Comparison of ENCODE assay signal across 34 cellular contexts in the genomic region with DNA sequence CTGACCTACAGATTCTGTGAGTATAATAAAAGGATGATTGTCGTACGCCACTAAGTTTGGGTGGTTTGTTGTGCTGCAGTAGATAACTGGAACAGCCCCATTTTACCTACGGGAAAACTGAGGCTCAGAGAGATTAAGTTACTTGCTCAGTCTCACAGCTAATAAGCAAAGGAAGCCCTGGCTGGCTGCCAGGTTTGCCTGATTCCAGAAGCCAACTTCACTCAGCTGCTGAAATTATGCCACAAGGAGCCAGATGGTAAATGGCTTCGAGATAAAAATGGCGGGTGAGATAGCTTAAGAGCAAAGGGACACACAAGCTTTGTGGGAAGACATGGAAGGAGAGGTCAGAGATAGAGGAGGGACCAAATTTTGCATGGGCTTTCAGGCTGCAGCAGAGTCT.
DNase-seq lines count a peak whose midpoint lies in the region; ATAC-seq, FAIRE-seq and TF ChIP-seq lines count a peak whose summit lies in the region.
"Had no signal": no experiment of that assay in that cellular context is flagged by ENCODE, and none has a peak within 500 bp of the region (broad histone marks: within the 10 kb centered on the region; RNA-seq: fewer than 3 reads in every experiment).

No MANE protein-coding gene starts in this region.

- H3K36me3 Mint-ChIP-seq in activated naive CD8-positive, alpha-beta T cell treated with anti-CD3 and anti-CD28 coated beads, Interleukin-2, amount 50 U/mL, for 24 hours (ENCODE audit: low read depth) = no peaks in the 10 kb centered on the region
- H3K36me3 Mint-ChIP-seq: immature natural killer cell; memory B cell; stimulated activated naive B cell treated with anti-CD40 and anti-IgM and Interleukin-4, amounts not matched to agents 10 μg/mL and 1 μg/mL and 100 μg/mL, for 72 hours had no signal

- no peak overlapping the region for H3K4me2 ChIP-seq in HepG2 (ENCODE audit: low read depth, low read length)
- H3K4me2 ChIP-seq: KMS-11 had no signal

- no peak for TF ChIP-seq CTCF in HepG2 (CRISPR knock-in tag; IDR thresholded peaks at IDR 0.05)
- no peak for TF ChIP-seq CTCF in right lobe of liver (IDR thresholded peaks at IDR 0.05)
- no peak for TF ChIP-seq CTCF in coronary artery (IDR thresholded peaks at IDR 0.05)

- H3K4me1 ChIP-seq in HepG2 (ENCODE audit: insufficient read depth, low read length) = no peaks in the 10 kb centered on the region
- no peaks in the 10 kb centered on the region for H3K4me1 ChIP-seq in right lobe of liver
- H3K4me1 ChIP-seq: SJSA1, suprapubic skin, upper lobe of right lung had no signal

- no peak for FAIRE-seq in HepG2 (lab: Jason Lieb, UNC)
- FAIRE-seq: A204.1, colon, H54 had no signal

- H2AFZ ChIP-seq in HepG2 (ENCODE audit: low read length) = no peak overlapping the region

- H3K4me1 Mint-ChIP-seq in activated naive CD8-positive, alpha-beta T cell treated with anti-CD3 and anti-CD28 coated beads, Interleukin-2, amount 50 U/mL, for 24 hours = no peaks in the 10 kb centered on the region
- H3K4me1 Mint-ChIP-seq: activated T-helper 17 cell treated with anti-CD3 and anti-CD28 coated beads, Interleukin-2, amount 50 U/mL, for 72 hours; immature natural killer cell; memory B cell; nephron progenitor cell; stimulated activated naive B cell treated with anti-CD40 and anti-IgM and Interleukin-4, amounts not matched to agents 10 μg/mL and 1 μg/mL and 100 μg/mL, for 72 hours had no signal

- no peaks in the 10 kb centered on the region for H3K9me3 ChIP-seq in HepG2 (ENCODE audit: low read length)
- H3K9me3 ChIP-seq in right lobe of liver = no peaks in the 10 kb centered on the region
- H3K9me3 ChIP-seq: ovary, SJSA1, suprapubic skin, upper lobe of right lung had no signal

- no peak overlapping the region for H3K27ac Mint-ChIP-seq in activated naive CD8-positive, alpha-beta T cell treated with anti-CD3 and anti-CD28 coated beads, Interleukin-2, amount 50 U/mL, for 24 hours
- H3K27ac Mint-ChIP-seq: activated T-helper 17 cell treated with anti-CD3 and anti-CD28 coated beads, Interleukin-2, amount 50 U/mL, for 72 hours; CD4-positive, alpha-beta T cell; immature natural killer cell; memory B cell; nephron progenitor cell; stimulated activated naive B cell treated with anti-CD40 and anti-IgM and Interleukin-4, amounts not matched to agents 10 μg/mL and 1 μg/mL and 100 μg/mL, for 72 hours had no signal

- no peaks in the 10 kb centered on the region for H3K27me3 Mint-ChIP-seq in activated naive CD8-positive, alpha-beta T cell treated with anti-CD3 and anti-CD28 coated beads, Interleukin-2, amount 50 U/mL, for 24 hours
- H3K27me3 Mint-ChIP-seq: activated T-helper 17 cell treated with anti-CD3 and anti-CD28 coated beads, Interleukin-2, amount 50 U/mL, for 72 hours; CD4-positive, alpha-beta T cell had no signal

- TF ChIP-seq RAD21 in HepG2 (CRISPR knock-in tag; IDR thresholded peaks at IDR 0.05) = no peak

- H3K4me3 Mint-ChIP-seq in activated naive CD8-positive, alpha-beta T cell treated with anti-CD3 and anti-CD28 coated beads, Interleukin-2, amount 50 U/mL, for 24 hours = no peak overlapping the region
- H3K4me3 Mint-ChIP-seq: activated T-helper 17 cell treated with anti-CD3 and anti-CD28 coated beads, Interleukin-2, amount 50 U/mL, for 72 hours; CD4-positive, alpha-beta T cell; immature natural killer cell; memory B cell; nephron progenitor cell; stimulated activated naive B cell treated with anti-CD40 and anti-IgM and Interleukin-4, amounts not matched to agents 10 μg/mL and 1 μg/mL and 100 μg/mL, for 72 hours had no signal

- POLR2A ChIA-PET in HepG2 (lab: Yijun Ruan, JAX) = no interaction called here

- WGBS in HepG2 (ENCODE audit: low lambda C conversion rate) = 19% methylated on average over 5 of the region's 5 CpGs
- WGBS in right lobe of liver (ENCODE audit: insufficient coverage, low coverage, low lambda C conversion rate, missing lambda C conversion rate) = 77% methylated on average over 5 of the region's 5 CpGs

- BruUV-seq in HepG2 (replicated peaks; lab: Mats Ljungman, UMichigan) = no TSS peak

- intact Hi-C loops in HepG2 (cut with micrococcal nuclease; ENCODE audit: unreplicated experiment) (no loop called here), right lobe of liver (cut with DNase I) (no loop called here)

- H3K36me3 ChIP-seq in HepG2 (replicated peaks in 1 of 2; ENCODE audit: control insufficient read depth in 1 of 2, insufficient read depth in 2 of 2, low read length in 2 of 2) (no peaks in the 10 kb centered on the region), right lobe of liver (no peaks in the 10 kb centered on the region)
- H3K36me3 ChIP-seq: ovary, SJSA1, suprapubic skin, upper lobe of right lung had no signal

- no peak overlapping the region for H3K9ac ChIP-seq in HepG2 (ENCODE audit: insufficient read depth, low read depth, low read length)
- H3K9ac ChIP-seq: KMS-11 had no signal

- TF ChIP-seq EP300 in HepG2 (IDR thresholded peaks at IDR 0.05; ENCODE audit: low read depth in 2 of 2, low read length in 2 of 2) = no peak
- no peak for TF ChIP-seq EP300 in HepG2 (CRISPR knock-in tag; IDR thresholded peaks at IDR 0.05; ENCODE audit: borderline replicate concordance)

- H4K20me1 ChIP-seq in HepG2 (ENCODE audit: insufficient read depth, low read length) = no peaks in the 10 kb centered on the region

- CTCF ChIA-PET in HepG2 (lab: Yijun Ruan, JAX; ENCODE audit: low intra/inter-chr PET ratio, low total read pairs) = no interaction called here

- H3K27me3 ChIP-seq in HepG2 (ENCODE audit: control insufficient read depth in 1 of 2, insufficient read depth in 2 of 2, low read length in 2 of 2) = peaks cover 0 to 3% of the 10 kb centered on the region in 2 experiments; a peak in 1 of 5 replicates
- no peaks in the 10 kb centered on the region for H3K27me3 ChIP-seq in right lobe of liver
- H3K27me3 ChIP-seq: ovary, SJSA1, suprapubic skin, upper lobe of right lung had no signal

- H3K79me2 ChIP-seq in HepG2 (ENCODE audit: insufficient read depth, low read length) = no peaks in the 10 kb centered on the region

- DNase-seq in NCI-H2029 (lab: John Stamatoyannopoulos, UW) (peak; percentile 14), NCI-H2029 treated with DMSO at 0.1 percent for 48 hours (lab: John Stamatoyannopoulos, UW) (no peak), HepG2 (ENCODE audit: low spot score) (no peak), right lobe of liver (no peak), coronary artery (ENCODE audit: low spot score) (peak; percentile 22), H4 (ENCODE audit: low spot score) (no peak), T-helper 9 cell (no peak)
- no peak for DNase-seq in activated naive CD8-positive, alpha-beta T cell treated with anti-CD3 and anti-CD28 coated beads, Interleukin-2, amount 50 U/mL, for 24 hours
- DNase-seq: activated CD4-positive, alpha-beta T cell treated with anti-CD3 and anti-CD28 coated beads for 4 hours; activated naive CD4-positive, alpha-beta T cell treated with anti-CD3 and anti-CD28 coated beads, Interleukin-2, amount 50 U/mL, for 16 hours; amniotic stem cell; CD4-positive, alpha-beta T cell; effector memory CD4-positive, alpha-beta T cell; erythroblast; immature natural killer cell; NCI-H1436; NCI-H526 treated with DMSO at 0.1 percent for 48 hours; nephron progenitor cell; RPMI8226; stimulated activated naive B cell treated with anti-CD40 and anti-IgM and Interleukin-4, amounts not matched to agents 10 μg/mL and 1 μg/mL and 100 μg/mL, for 72 hours; T1000; upper lobe of right lung had no signal

- in situ Hi-C loops in HepG2 (cut with HindIII; ENCODE audit: extremely low pct_ligation_motif_present, low pct_unique_long_range_greater_than_20kb) = no loop called here

- peaks cover 9% of the 10 kb centered on the region for H3K9me3 Mint-ChIP-seq in activated naive CD8-positive, alpha-beta T cell treated with anti-CD3 and anti-CD28 coated beads, Interleukin-2, amount 50 U/mL, for 24 hours

- H3K27ac ChIP-seq in HepG2 (ENCODE audit: extremely low read length, insufficient read depth, low read length) = no peak overlapping the region
- no peak overlapping the region for H3K27ac ChIP-seq in right lobe of liver
- no peak overlapping the region for H3K27ac ChIP-seq in coronary artery
- H3K27ac ChIP-seq: KMS-11, ovary, SJSA1, skin epidermis, suprapubic skin, upper lobe of right lung, VCaP had no signal

- no peak for TF ChIP-seq POLR2A in HepG2 (IDR thresholded peaks at IDR 0.05; ENCODE audit: insufficient read depth in 1 of 2, low read depth in 2 of 2, low read length in 2 of 2)
- TF ChIP-seq POLR2A in right lobe of liver (IDR thresholded peaks at IDR 0.05) = no peak

- no peak overlapping the region for H3K4me3 ChIP-seq in HepG2 (replicated peaks in 1 of 3; ENCODE audit: insufficient read depth in 1 of 3, low read depth in 2 of 3, low read length in 3 of 3)
- no peak overlapping the region for H3K4me3 ChIP-seq in right lobe of liver
- no peak overlapping the region for H3K4me3 ChIP-seq in coronary artery
- H3K4me3 ChIP-seq: ovary, SJSA1, skin epidermis, suprapubic skin, upper lobe of right lung had no signal

- ATAC-seq in HepG2 (no peak), right lobe of liver (no peak)
- no peak for ATAC-seq in activated naive CD8-positive, alpha-beta T cell treated with anti-CD3 and anti-CD28 coated beads, Interleukin-2, amount 50 U/mL, for 24 hours
- ATAC-seq: activated T-helper 17 cell treated with anti-CD3 and anti-CD28 coated beads, Interleukin-2, amount 50 U/mL, for 72 hours; left colon; stimulated activated naive B cell treated with anti-CD40 and anti-IgM and Interleukin-4, amounts not matched to agents 10 μg/mL and 1 μg/mL and 100 μg/mL, for 72 hours; upper lobe of right lung had no signal

TF ChIP-seq in HepG2, 621 proteins besides CTCF, POLR2A, EP300 and RAD21:
- no peak for TF ChIP-seq FOXK2 (IDR thresholded peaks at IDR 0.05)
- peak; percentile 49 for TF ChIP-seq ZNF629 (CRISPR knock-in tag; conservative IDR thresholded peaks at IDR 0.05)
- TF ChIP-seq RXRB (CRISPR knock-in tag; IDR thresholded peaks at IDR 0.05; ENCODE audit: borderline replicate concordance) = no peak
- TF ChIP-seq BCL3 (CRISPR knock-in tag; IDR thresholded peaks at IDR 0.05) = no peak
- no peak for TF ChIP-seq U2AF2 (IDR thresholded peaks at IDR 0.05; ENCODE audit: low read depth, low read length)

Comparison
In these comparisons a context has a peak if more than half of its experiments do, and no peak if none do; other contexts are left out.
1. DNase-seq: peak in NCI-H2029 (single experiment) and coronary artery (single experiment); none in NCI-H2029 treated with DMSO at 0.1 percent for 48 hours (single experiment), HepG2 (single experiment), right lobe of liver (0 of 3), H4 (single experiment), T-helper 9 cell (single experiment) and activated naive CD8-positive, alpha-beta T cell treated with anti-CD3 and anti-CD28 coated beads, Interleukin-2, amount 50 U/mL, for 24 hours (single experiment).